ENCODE assay signal across 8 cellular contexts in genomic region chr2:174245628-174246027, GRCh38. TPM values are rescaled to one million over a fixed set of nuclear protein-coding genes. Genes with fewer than 3 reads are reported as not detected.
DNase-seq lines count a peak whose midpoint lies in the region; ATAC-seq, FAIRE-seq and TF ChIP-seq lines count a peak whose summit lies in the region.
"Not testable (repeated sequence)": the region's sequence is repeated elsewhere in the genome, so short reads cannot be mapped to it uniquely, and the experiment has no call there.

No MANE protein-coding gene starts in this region.

- H3K27me3 Mint-ChIP-seq in nephron (ENCODE audit: low read depth); type B pancreatic cell: not testable (repeated sequence)

- H3K9ac ChIP-seq in BLaER1 treated with 17β-estradiol and CSF1 and Interleukin-3, amounts not matched to agents 10 nM and 100 nM; DND-41 (ENCODE audit: low read depth, low read length); GM12878 (ENCODE audit: control insufficient read depth, insufficient read depth, low read length); keratinocyte (ENCODE audit: control insufficient read depth, extremely low read depth, insufficient read depth, low read length): not testable (repeated sequence)
- H3K9ac ChIP-seq in Loucy (ENCODE audit: low read depth, low read length, poor library complexity, severe bottlenecking), result peak overlapping the region; percentile 95

- not testable (repeated sequence) for H3K27me3 ChIP-seq in BLaER1 treated with 17β-estradiol and CSF1 and Interleukin-3, amounts not matched to agents 10 nM and 100 nM; DND-41 (ENCODE audit: insufficient read depth, low read length, poor library complexity); Loucy (ENCODE audit: insufficient read depth, low read length, poor library complexity, severe bottlenecking); PC-9 (ENCODE audit: insufficient read depth, low read depth); GM12878 (replicated peaks in 1 of 2; ENCODE audit: control insufficient read depth in 2 of 2, insufficient read depth in 2 of 2, low read length in 1 of 2); keratinocyte (ENCODE audit: control insufficient read depth, extremely low read depth, insufficient read depth, low read length)

- H3K79me2 ChIP-seq in DND-41 (ENCODE audit: insufficient read depth, low read length) (peaks cover 79% of the 10 kb centered on the region), Loucy (ENCODE audit: insufficient read depth, low read length) (peaks cover 74% of the 10 kb centered on the region), PC-9 (ENCODE audit: low read depth) (peaks cover 77% of the 10 kb centered on the region), GM12878 (ENCODE audit: control insufficient read depth, insufficient read depth, low read length) (peaks cover 69% of the 10 kb centered on the region), keratinocyte (ENCODE audit: control insufficient read depth, insufficient read depth, low read length) (peaks cover 73% of the 10 kb centered on the region)

- H3K9me3 Mint-ChIP-seq in nephron, type B pancreatic cell: not testable (repeated sequence)

- POLR2A ChIA-PET in PC-9 (lab: Charles Lee; ENCODE audit: unreplicated experiment), result not testable (repeated sequence)
- POLR2A ChIA-PET in GM12878 (lab: Charles Lee), result interaction anchor here (0.6 to 1.1 kb wide), 3 partner anchors 10 to 305 kb away, joined by 3 read pairs; no protein-coding TSS in a partner anchor

- not testable (repeated sequence) for TF ChIP-seq RAD21 in GM12878 (IDR thresholded peaks at IDR 0.05; ENCODE audit: insufficient read depth, low read depth, low read length)

- H3K9me3 ChIP-seq in BLaER1 treated with 17β-estradiol and CSF1 and Interleukin-3, amounts not matched to agents 10 nM and 100 nM (replicated peaks in 1 of 11); DND-41 (ENCODE audit: insufficient read depth, low read length, severe bottlenecking); Loucy (ENCODE audit: insufficient read depth, low read depth, low read length); PC-9 (ENCODE audit: insufficient read depth, low read depth); GM12878 (replicated peaks; ENCODE audit: control insufficient read depth, insufficient read depth, low read length); keratinocyte (ENCODE audit: control insufficient read depth, low read depth, low read length): not testable (repeated sequence)

- SMC1A ChIA-PET in GM12878 (lab: Charles Lee; ENCODE audit: uncharacterized antibody, unreplicated experiment), result interaction anchor here (0.5 to 2.8 kb wide), 4 partner anchors 9 to 59 kb away, joined by 3 to 15 read pairs (median 3); no protein-coding TSS in a partner anchor

- H3K9me2 ChIP-seq in Loucy (replicated peaks; ENCODE audit: low read depth, low read length); PC-9 (ENCODE audit: insufficient read depth): not testable (repeated sequence)

- H3K4me1 Mint-ChIP-seq in nephron (peaks cover 12% of the 10 kb centered on the region), type B pancreatic cell (ENCODE audit: unreplicated experiment) (peaks cover 21% of the 10 kb centered on the region)

- H3K27ac Mint-ChIP-seq in nephron, type B pancreatic cell: not testable (repeated sequence)

- H2AFZ ChIP-seq in DND-41 (ENCODE audit: low read depth, low read length); Loucy (ENCODE audit: low read length); PC-9; GM12878 (ENCODE audit: control insufficient read depth, low read depth, low read length); keratinocyte (ENCODE audit: control insufficient read depth, low read length): not testable (repeated sequence)

- not testable (repeated sequence) for H3F3A ChIP-seq in Loucy (ENCODE audit: low read depth); PC-9 (ENCODE audit: insufficient read depth, low read depth)

- intact Hi-C loops in PC-9 (cut with micrococcal nuclease; ENCODE audit: unreplicated experiment), result not testable (repeated sequence)
- intact Hi-C loops in GM12878 (cut with micrococcal nuclease; ENCODE audit: unreplicated experiment), result loop anchor here (10.0 kb wide), 1 partner anchor 281 kb away; the partner anchor contains the start of gene SP3

- CTCF ChIA-PET in PC-9 (lab: Charles Lee); GM12878 (lab: Yijun Ruan, JAX): not testable (repeated sequence)

- RAD21 ChIA-PET in GM12878 (lab: Charles Lee; ENCODE audit: unreplicated experiment), result interaction anchor here (2.1 kb wide), 1 partner anchor 10 kb away, joined by 7 read pairs; no protein-coding TSS in a partner anchor

- H3K9me1 ChIP-seq in keratinocyte (ENCODE audit: control insufficient read depth, extremely low read depth, insufficient read depth, low read length), result not testable (repeated sequence)

- BruUV-seq in PC-9 (replicated peaks; lab: Mats Ljungman, UMichigan); GM12878 (replicated peaks; lab: Mats Ljungman, UMichigan): not testable (repeated sequence)

- TF ChIP-seq CTCF in DND-41 (IDR thresholded peaks at IDR 0.05; ENCODE audit: borderline replicate concordance, extremely low read depth, low read length, poor library complexity, severe bottlenecking); Loucy (conservative IDR thresholded peaks at IDR 0.05; ENCODE audit: low read length); PC-9 (conservative IDR thresholded peaks at IDR 0.05); GM12878 (IDR thresholded peaks at IDR 0.05 in 2 of 3, conservative IDR thresholded peaks at IDR 0.05 in 1 of 3; ENCODE audit: control insufficient read depth in 2 of 3, extremely low read depth in 1 of 3, insufficient read depth in 1 of 3, low read depth in 3 of 3, low read length in 3 of 3); keratinocyte (optimal IDR thresholded peaks at IDR 0.05 in 1 of 3, IDR thresholded peaks at IDR 0.05 in 1 of 3, conservative IDR thresholded peaks at IDR 0.05 in 1 of 3; ENCODE audit: extremely low read depth in 1 of 3, insufficient read depth in 2 of 3, low read length in 3 of 3); nephron (IDR thresholded peaks at IDR 0.05; ENCODE audit: unreplicated experiment in 3 of 3); type B pancreatic cell (conservative IDR thresholded peaks at IDR 0.05): not testable (repeated sequence)

- TF ChIP-seq POLR2A in GM12878 (IDR thresholded peaks at IDR 0.05; ENCODE audit: low read depth, low read length), result not testable (repeated sequence)

- not testable (repeated sequence) for TF ChIP-seq EP300 in GM12878 (IDR thresholded peaks at IDR 0.05; ENCODE audit: borderline replicate concordance in 1 of 2, control insufficient read depth in 1 of 2, low read depth in 2 of 2, low read length in 2 of 2)

- H3K36me3 Mint-ChIP-seq in nephron (ENCODE audit: low read depth), result peaks cover 38% of the 10 kb centered on the region
- peaks cover 32% of the 10 kb centered on the region for H3K36me3 Mint-ChIP-seq in type B pancreatic cell

- WGBS in GM12878 (ENCODE audit: insufficient coverage, insufficient replicate concordance, low lambda C conversion rate, missing lambda C conversion rate), result 77% methylated on average over 6 of the region's 6 CpGs

- not testable (repeated sequence) for ATAC-seq in DND-41 (ENCODE audit: insufficient read depth, low read depth); GM12878

- H3K27ac ChIP-seq in BLaER1 treated with 17β-estradiol and CSF1 and Interleukin-3, amounts not matched to agents 10 nM and 100 nM; DND-41 (ENCODE audit: low read length); PC-9; GM12878 (ENCODE audit: control insufficient read depth, insufficient read depth); keratinocyte (ENCODE audit: control insufficient read depth, insufficient read depth, low read length): not testable (repeated sequence)

- H4K20me1 ChIP-seq in BLaER1 treated with 17β-estradiol and CSF1 and Interleukin-3, amounts not matched to agents 10 nM and 100 nM, result peaks cover 0 to 75% (median 67%) of the 10 kb centered on the region in 11 experiments; a peak in 19 of 22 replicates
- H4K20me1 ChIP-seq in DND-41 (ENCODE audit: insufficient read depth, low read length) (peaks cover 35% of the 10 kb centered on the region), Loucy (ENCODE audit: insufficient read depth, low read length, poor library complexity, severe bottlenecking) (peaks cover 59% of the 10 kb centered on the region), PC-9 (ENCODE audit: insufficient read depth) (peaks cover 28% of the 10 kb centered on the region)
- not testable (repeated sequence) for H4K20me1 ChIP-seq in GM12878 (ENCODE audit: control insufficient read depth, insufficient read depth); keratinocyte (ENCODE audit: control insufficient read depth, extremely low read depth, insufficient read depth, low read length)

- H3K4me3 Mint-ChIP-seq in nephron (peak overlapping the region; percentile 21 to 49 (median 26)), type B pancreatic cell (peak overlapping the region; percentile 64)

- H3K36me3 ChIP-seq in BLaER1 treated with 17β-estradiol and CSF1 and Interleukin-3, amounts not matched to agents 10 nM and 100 nM, result peaks cover 34 to 62% (median 58%) of the 10 kb centered on the region in 11 experiments
- H3K36me3 ChIP-seq in DND-41 (ENCODE audit: insufficient read depth, low read length) (peaks cover 41% of the 10 kb centered on the region), PC-9 (ENCODE audit: low read depth) (peaks cover 47% of the 10 kb centered on the region), keratinocyte (ENCODE audit: control insufficient read depth in 2 of 2, extremely low read depth in 1 of 2, insufficient read depth in 2 of 2, low read length in 2 of 2) (peaks cover 7 to 16% of the 10 kb centered on the region in 2 experiments)
- H3K36me3 ChIP-seq in Loucy (ENCODE audit: insufficient read depth, low read length); GM12878 (ENCODE audit: control insufficient read depth in 2 of 2, insufficient read depth in 2 of 2, low read length in 1 of 2): not testable (repeated sequence)

- not testable (repeated sequence) for DNase-seq in DND-41; GM12878 (ENCODE audit: low read depth, low spot score); keratinocyte (ENCODE audit: low read depth, low spot score); type B pancreatic cell (ENCODE audit: extremely low spot score, unreplicated experiment)
- peak in 1 of 2 experiments; percentile 16 for DNase-seq in PC-9

- not testable (repeated sequence) for FAIRE-seq in GM12878 (lab: Jason Lieb, UNC); keratinocyte (lab: Jason Lieb, UNC)

- H3K4me2 ChIP-seq in BLaER1 treated with 17β-estradiol and CSF1 and Interleukin-3, amounts not matched to agents 10 nM and 100 nM, result peak overlapping the region in 8 of 11 experiments; percentile 5 to 92 (median 14); a peak in 7 of 22 replicates
- H3K4me2 ChIP-seq in DND-41 (ENCODE audit: insufficient read depth, low read length) (peak overlapping the region; percentile 50; the same call in 1 of the 2 replicates), Loucy (ENCODE audit: low read depth, low read length, poor library complexity, severe bottlenecking) (peak overlapping the region; percentile 92), PC-9 (peak overlapping the region; percentile 100; the same call in 1 of the 2 replicates), GM12878 (ENCODE audit: control insufficient read depth, insufficient read depth) (peak overlapping the region; percentile 50), keratinocyte (ENCODE audit: control insufficient read depth, extremely low read depth, insufficient read depth, low read depth, low read length) (peak overlapping the region; percentile 16)

- H3K4me3 ChIP-seq in BLaER1 treated with 17β-estradiol and CSF1 and Interleukin-3, amounts not matched to agents 10 nM and 100 nM; DND-41 (ENCODE audit: low read depth in 1 of 2, low read length in 2 of 2); PC-9; keratinocyte (ENCODE audit: control insufficient read depth in 2 of 3, extremely low read depth in 1 of 3, insufficient read depth in 2 of 3, low read depth in 1 of 3, low read length in 3 of 3): not testable (repeated sequence)
- H3K4me3 ChIP-seq in Loucy (ENCODE audit: low read length, poor library complexity, severe bottlenecking) (peak overlapping the region; percentile 35), GM12878 (peak overlapping the region; percentile 43; the same call in 1 of the 2 replicates)

- peaks cover 17 to 38% (median 25%) of the 10 kb centered on the region in 10 experiments for H3K4me1 ChIP-seq in BLaER1 treated with 17β-estradiol and CSF1 and Interleukin-3, amounts not matched to agents 10 nM and 100 nM
- H3K4me1 ChIP-seq in DND-41 (ENCODE audit: insufficient read depth, low read length), result peaks cover 56% of the 10 kb centered on the region
- H3K4me1 ChIP-seq in Loucy (ENCODE audit: insufficient read depth, low read length, poor library complexity, severe bottlenecking), result peaks cover 30% of the 10 kb centered on the region
- peaks cover 42% of the 10 kb centered on the region for H3K4me1 ChIP-seq in PC-9 (replicated peaks; ENCODE audit: insufficient read depth)
- H3K4me1 ChIP-seq in GM12878 (ENCODE audit: control insufficient read depth, insufficient read depth, low read length), result not testable (repeated sequence)
- H3K4me1 ChIP-seq in keratinocyte (ENCODE audit: control insufficient read depth, extremely low read depth, insufficient read depth, low read length), result peaks cover 25% of the 10 kb centered on the region

- dilution Hi-C loops in keratinocyte (cut with MboI; ENCODE audit: extremely low pct_ligation_motif_present, low sequenced_read_pairs), result not testable (repeated sequence)

- in situ Hi-C loops in GM12878 (cut with MboI), result not testable (repeated sequence)

RNA-seq across cellular contexts. Expression of gene OLA1, which starts 2.7 kb away (rescaled TPM):
- 172 and 263 TPM in 2 replicates for total RNA-seq in PC-9 (2021)
- total RNA-seq in GM12878 (2013; cell fraction: nucleolus; rRNA removed), result 50.7 and 67.3 TPM in 2 replicates
- total RNA-seq in GM12878 (2014; rRNA removed), result 107 and 132 TPM in 2 replicates
- total RNA-seq in GM12878 (2014; rRNA removed; fragmentation: Illumina TruSeq; extraction: Trizol), result 147 and 154 TPM in 2 replicates
- 123 and 124 TPM in 2 replicates for total RNA-seq in GM12878 (2021)
- polyA plus RNA-seq in GM12878 (2011; ENCODE audit: low read depth), result 104 TPM
- polyA plus RNA-seq in GM12878 (2011; rRNA removed), result 139 and 259 TPM in 2 replicates
- 38.0 and 47.8 TPM in 2 replicates for polyA plus RNA-seq in GM12878 (2011; cell fraction: cytosol; rRNA removed)
- 43.6 and 51.7 TPM in 2 replicates for polyA plus RNA-seq in GM12878 (2011; cell fraction: nucleus; rRNA removed)
- polyA plus RNA-seq in GM12878 (2012), result 114 and 147 TPM in 2 replicates
- 210 and 243 TPM in 2 replicates for polyA plus RNA-seq in GM12878 (2014; fragmentation: Illumina TruSeq; extraction: Trizol)
- polyA plus RNA-seq in GM12878 (2014; fragmentation: Nextera tagmentation; extraction: Ambion mirVana), result 100 to 1,000 TPM; 131 to 141 TPM
- 144 and 146 TPM in 2 replicates for polyA plus RNA-seq in GM12878 (2014; rRNA removed)
- polyA plus RNA-seq in GM12878 (2016; fragmentation: Nextera tagmentation; extraction: Ambion mirVana), result 100 to 1,000 TPM; 218 to 238 TPM
- 66.6 and 109 TPM in 2 replicates for polyA minus RNA-seq in GM12878 (2011; rRNA and poly(A)+ RNA removed)
- 28.3 and 33.8 TPM in 2 replicates for polyA minus RNA-seq in GM12878 (2011; cell fraction: cytosol; rRNA and poly(A)+ RNA removed)
- 28.3 and 44.6 TPM in 2 replicates for polyA minus RNA-seq in GM12878 (2011; cell fraction: nucleus; rRNA and poly(A)+ RNA removed)
- polyA plus RNA-seq in keratinocyte, result 101 to 217 TPM (median 138 TPM) in 3 replicates
- polyA plus RNA-seq in keratinocyte (2011; ENCODE audit: low read depth), result 139 TPM
- 139 and 225 TPM in 2 replicates for polyA plus RNA-seq in keratinocyte (2011; cell fraction: cytosol; rRNA removed)
- polyA plus RNA-seq in keratinocyte (2011; cell fraction: nucleus; rRNA removed), result 47.2 and 67.8 TPM in 2 replicates
- polyA plus RNA-seq in keratinocyte (2012; ENCODE audit: low replicate concordance), result 133 and 148 TPM in 2 replicates
- polyA minus RNA-seq in keratinocyte, result 17.1 to 130 TPM (median 49.4 TPM) in 3 replicates
- polyA minus RNA-seq in keratinocyte (2011; cell fraction: cytosol; rRNA and poly(A)+ RNA removed), result 56.0 TPM
- 25.7 and 58.5 TPM in 2 replicates for polyA minus RNA-seq in keratinocyte (2011; cell fraction: nucleus; rRNA and poly(A)+ RNA removed)
- total RNA-seq in type B pancreatic cell (ENCODE audit: low replicate concordance), result 82.1 and 94.4 TPM in 2 replicates

Comparison
In these comparisons a context has a peak if more than half of its experiments do, and no peak if none do; other contexts are left out.
1. H3K4me2 ChIP-seq: peak in every context shown above with its lines; median percentile 100 in PC-9; 92 in Loucy; 50 in DND-41; 50 in GM12878; 16 in keratinocyte; 14 in BLaER1 treated with 17β-estradiol and CSF1 and Interleukin-3, amounts not matched to agents 10 nM and 100 nM.